ENCODE assay signal across 14 cellular contexts in genomic region chr1:32647308-32648134, GRCh38. TPM values are rescaled to one million over a fixed set of nuclear protein-coding genes. Genes with fewer than 3 reads are reported as not detected.
A peak's percentile ranks its signal among the peaks of the same experiment; 100 is the strongest.
DNase-seq lines count a peak whose midpoint lies in the region; ATAC-seq lines count a peak whose summit lies in the region.
"Had no signal": no experiment of that assay in that cellular context is flagged by ENCODE, and none has a peak within 500 bp of the region (broad histone marks: within the 10 kb centered on the region; RNA-seq: fewer than 3 reads in every experiment).

No MANE protein-coding gene starts in this region.

- H3K4me1 Mint-ChIP-seq in IgD-negative memory B cell = peaks cover 12 to 26% (median 16%) of the 10 kb centered on the region in 3 donors
- peaks cover 27% of the 10 kb centered on the region for H3K4me1 Mint-ChIP-seq in activated T-helper 1 cell treated with anti-CD3 and anti-CD28 coated beads, Interleukin-12 subunit alpha, Interleukin-12 subunit beta, Interleukin-2, Interleukin-4 antibody, amounts not matched to agents 30 ng/mL and 10 ng/mL and 1 ng/mL, durations not matched to agents 14 hours and 24 hours and 36 hours (ENCODE audit: low read depth)
- H3K4me1 Mint-ChIP-seq in natural killer cell treated with Interleukin-12 subunit alpha and Interleukin-12 subunit beta and Interleukin-15 and Interleukin-18, amount 100 ng/mL, for 72 hours (ENCODE audit: low read depth in 2 of 2) = peaks cover 18 to 30% of the 10 kb centered on the region in 2 donors

- peaks cover 5% of the 10 kb centered on the region for H3K36me3 Mint-ChIP-seq in IgD-negative memory B cell
- H3K36me3 Mint-ChIP-seq in activated T-helper 1 cell treated with anti-CD3 and anti-CD28 coated beads, Interleukin-12 subunit alpha, Interleukin-12 subunit beta, Interleukin-2, Interleukin-4 antibody, amounts not matched to agents 30 ng/mL and 10 ng/mL and 1 ng/mL, durations not matched to agents 14 hours and 24 hours and 36 hours (ENCODE audit: low read depth) = peaks cover 22% of the 10 kb centered on the region
- peaks cover 11% of the 10 kb centered on the region for H3K36me3 Mint-ChIP-seq in natural killer cell treated with Interleukin-12 subunit alpha and Interleukin-12 subunit beta and Interleukin-15 and Interleukin-18, amount 100 ng/mL, for 72 hours

- H3K9me3 Mint-ChIP-seq in IgD-negative memory B cell = no peaks in the 10 kb centered on the region
- H3K9me3 Mint-ChIP-seq in activated T-helper 1 cell treated with anti-CD3 and anti-CD28 coated beads, Interleukin-12 subunit alpha, Interleukin-12 subunit beta, Interleukin-2, Interleukin-4 antibody, amounts not matched to agents 30 ng/mL and 10 ng/mL and 1 ng/mL, durations not matched to agents 14 hours and 24 hours and 36 hours = no peaks in the 10 kb centered on the region
- H3K9me3 Mint-ChIP-seq in natural killer cell treated with Interleukin-12 subunit alpha and Interleukin-12 subunit beta and Interleukin-15 and Interleukin-18, amount 100 ng/mL, for 72 hours = no peaks in the 10 kb centered on the region

- peak overlapping the region; percentile 80 to 98 (median 97) for H3K27ac Mint-ChIP-seq in IgD-negative memory B cell
- peak overlapping the region; percentile 52 for H3K27ac Mint-ChIP-seq in activated T-helper 1 cell treated with anti-CD3 and anti-CD28 coated beads, Interleukin-12 subunit alpha, Interleukin-12 subunit beta, Interleukin-2, Interleukin-4 antibody, amounts not matched to agents 30 ng/mL and 10 ng/mL and 1 ng/mL, durations not matched to agents 14 hours and 24 hours and 36 hours
- peak overlapping the region in 1 of 2 donors; percentile 48 for H3K27ac Mint-ChIP-seq in natural killer cell treated with Interleukin-12 subunit alpha and Interleukin-12 subunit beta and Interleukin-15 and Interleukin-18, amount 100 ng/mL, for 72 hours

- DNase-seq in NCI-H146 (lab: John Stamatoyannopoulos, UW) = peak; percentile 13
- no peak for DNase-seq in NCI-H146 treated with DMSO at 0.1 percent for 48 hours (lab: John Stamatoyannopoulos, UW; ENCODE audit: unreplicated experiment)
- no peak for DNase-seq in activated T-helper 1 cell treated with anti-CD3 and anti-CD28 coated beads, Interleukin-12 subunit alpha, Interleukin-12 subunit beta, Interleukin-2, Interleukin-4 antibody, amounts not matched to agents 30 ng/mL and 10 ng/mL and 1 ng/mL, durations not matched to agents 14 hours and 24 hours and 36 hours (ENCODE audit: low spot score)
- no peak for DNase-seq in natural killer cell treated with Interleukin-12 subunit alpha and Interleukin-12 subunit beta and Interleukin-15 and Interleukin-18, amount 100 ng/mL, for 72 hours (ENCODE audit: low spot score)
- no peak for DNase-seq in AG08395 (ENCODE audit: low spot score)
- DNase-seq in COLO668 (lab: John Stamatoyannopoulos, UW; ENCODE audit: unreplicated experiment) = no peak
- DNase-seq: 8988T, foreskin fibroblast, mucosa of descending colon, NCI-H226, right cardiac atrium, Right ventricle myocardium superior had no signal

- intact Hi-C loops in activated T-helper 1 cell treated with anti-CD3 and anti-CD28 coated beads, Interleukin-12 subunit alpha, Interleukin-12 subunit beta, Interleukin-2, Interleukin-4 antibody, amounts not matched to agents 30 ng/mL and 10 ng/mL and 1 ng/mL, durations not matched to agents 14 hours and 24 hours and 36 hours (cut with micrococcal nuclease) = no loop called here

- no peaks in the 10 kb centered on the region for H3K27me3 Mint-ChIP-seq in IgD-negative memory B cell
- H3K27me3 Mint-ChIP-seq in activated T-helper 1 cell treated with anti-CD3 and anti-CD28 coated beads, Interleukin-12 subunit alpha, Interleukin-12 subunit beta, Interleukin-2, Interleukin-4 antibody, amounts not matched to agents 30 ng/mL and 10 ng/mL and 1 ng/mL, durations not matched to agents 14 hours and 24 hours and 36 hours (ENCODE audit: insufficient read depth) = peaks cover 2% of the 10 kb centered on the region
- no peaks in the 10 kb centered on the region for H3K27me3 Mint-ChIP-seq in natural killer cell treated with Interleukin-12 subunit alpha and Interleukin-12 subunit beta and Interleukin-15 and Interleukin-18, amount 100 ng/mL, for 72 hours

- no peak for ATAC-seq in natural killer cell treated with Interleukin-12 subunit alpha and Interleukin-12 subunit beta and Interleukin-15 and Interleukin-18, amount 100 ng/mL, for 72 hours
- no peak for ATAC-seq in GM21528 (IDR thresholded peaks at IDR 0.05; ENCODE audit: low FRiP score, unreplicated experiment)
- ATAC-seq: mucosa of descending colon, right cardiac atrium had no signal

- H3K4me3 Mint-ChIP-seq in IgD-negative memory B cell = peak overlapping the region in 3 of 4 donors; percentile 42 to 95 (median 91)
- peak overlapping the region; percentile 94 for H3K4me3 Mint-ChIP-seq in activated T-helper 1 cell treated with anti-CD3 and anti-CD28 coated beads, Interleukin-12 subunit alpha, Interleukin-12 subunit beta, Interleukin-2, Interleukin-4 antibody, amounts not matched to agents 30 ng/mL and 10 ng/mL and 1 ng/mL, durations not matched to agents 14 hours and 24 hours and 36 hours
- H3K4me3 Mint-ChIP-seq in natural killer cell treated with Interleukin-12 subunit alpha and Interleukin-12 subunit beta and Interleukin-15 and Interleukin-18, amount 100 ng/mL, for 72 hours = peak overlapping the region; percentile 99

RNA-seq across cellular contexts. Expression of gene ZBTB8OS, which starts 2.8 kb away (rescaled TPM):
- 78.1 TPM for polyA plus RNA-seq in IgD-negative memory B cell
- total RNA-seq in activated T-helper 1 cell treated with anti-CD3 and anti-CD28 coated beads, Interleukin-12 subunit alpha, Interleukin-12 subunit beta, Interleukin-2, Interleukin-4 antibody, amounts not matched to agents 30 ng/mL and 10 ng/mL and 1 ng/mL, durations not matched to agents 14 hours and 24 hours and 36 hours = 49.7 and 53.3 TPM in 2 replicates
- 10 to 100 TPM; 51.6 to 58.3 TPM for total RNA-seq in natural killer cell treated with Interleukin-12 subunit alpha and Interleukin-12 subunit beta and Interleukin-15 and Interleukin-18, amount 100 ng/mL, for 72 hours

RNA-seq across cellular contexts. Expression of gene RBBP4, which starts 3.5 kb away (rescaled TPM):
- polyA plus RNA-seq in IgD-negative memory B cell = 227 TPM
- total RNA-seq in activated T-helper 1 cell treated with anti-CD3 and anti-CD28 coated beads, Interleukin-12 subunit alpha, Interleukin-12 subunit beta, Interleukin-2, Interleukin-4 antibody, amounts not matched to agents 30 ng/mL and 10 ng/mL and 1 ng/mL, durations not matched to agents 14 hours and 24 hours and 36 hours = 315 TPM in 2 replicates
- total RNA-seq in natural killer cell treated with Interleukin-12 subunit alpha and Interleukin-12 subunit beta and Interleukin-15 and Interleukin-18, amount 100 ng/mL, for 72 hours = 100 to 1,000 TPM; 228 to 244 TPM

RNA-seq across cellular contexts. Expression of gene SYNC, which starts 55.0 kb away (rescaled TPM):
- polyA plus RNA-seq in IgD-negative memory B cell = not detected
- total RNA-seq in activated T-helper 1 cell treated with anti-CD3 and anti-CD28 coated beads, Interleukin-12 subunit alpha, Interleukin-12 subunit beta, Interleukin-2, Interleukin-4 antibody, amounts not matched to agents 30 ng/mL and 10 ng/mL and 1 ng/mL, durations not matched to agents 14 hours and 24 hours and 36 hours = 0.05 TPM in 1 of 2 replicates, not detected in the other
- total RNA-seq in natural killer cell treated with Interleukin-12 subunit alpha and Interleukin-12 subunit beta and Interleukin-15 and Interleukin-18, amount 100 ng/mL, for 72 hours = not detected
